ENCODE assay signal across 13 cellular contexts in genomic region chr12:69509308-69509736, GRCh38. TPM values are rescaled to one million over a fixed set of nuclear protein-coding genes. Genes with fewer than 3 reads are reported as not detected.
A peak's percentile ranks its signal among the peaks of the same experiment; 100 is the strongest.
DNase-seq lines count a peak whose midpoint lies in the region; ATAC-seq and TF ChIP-seq lines count a peak whose summit lies in the region.
"Had no signal": no experiment of that assay in that cellular context is flagged by ENCODE, and none has a peak within 500 bp of the region (broad histone marks: within the 10 kb centered on the region; RNA-seq: fewer than 3 reads in every experiment).

No MANE protein-coding gene starts in this region.

- H3K27ac Mint-ChIP-seq in HFFc6 (peak overlapping the region; percentile 69), brain (peak overlapping the region in 4 of 5 experiments; percentile 1 to 36 (median 12))

- intact Hi-C loops in right lobe of liver (cut with DNase I), result no loop called here

- no peak for TF ChIP-seq POLR2A in right lobe of liver (IDR thresholded peaks at IDR 0.05)

- no CpG with 5 or more reads among the region's 1 CpG for WGBS in mesodermal cell (ENCODE audit: insufficient coverage in 2 of 2), 2 experiments
- 100% methylated on average over 1 of the region's 1 CpG for WGBS in right lobe of liver (ENCODE audit: insufficient coverage, low coverage, low lambda C conversion rate, missing lambda C conversion rate)

- H3K4me1 Mint-ChIP-seq in HFFc6 (ENCODE audit: low read depth) (peaks cover 83% of the 10 kb centered on the region), brain (peaks cover 82% of the 10 kb centered on the region)

- H3K27ac ChIP-seq in mesodermal cell (ENCODE audit: low read depth, low read length, severe bottlenecking) (peak overlapping the region; percentile 11), right lobe of liver (no peak overlapping the region)
- H3K27ac ChIP-seq: SJCRH30 had no signal

- H3K27me3 Mint-ChIP-seq in HFFc6 (ENCODE audit: insufficient read depth) (no peaks in the 10 kb centered on the region; the same call in 1 of the 2 replicates), brain (no peaks in the 10 kb centered on the region)

- H3K36me3 ChIP-seq in mesodermal cell (ENCODE audit: control insufficient read depth, insufficient read depth, low read length) (no peaks in the 10 kb centered on the region), right lobe of liver (no peaks in the 10 kb centered on the region)
- H3K36me3 ChIP-seq: heart right ventricle, SJCRH30 had no signal

- no peaks in the 10 kb centered on the region for H3K9me3 ChIP-seq in mesodermal cell (ENCODE audit: control insufficient read depth, low read length)
- H3K9me3 ChIP-seq in right lobe of liver, result no peaks in the 10 kb centered on the region
- H3K9me3 ChIP-seq: heart right ventricle, SJCRH30 had no signal

- H3K9me3 Mint-ChIP-seq in HFFc6, result no peaks in the 10 kb centered on the region
- H3K9me3 Mint-ChIP-seq in brain, result no peaks in the 10 kb centered on the region

- DNase-seq in EH (ENCODE audit: low read depth) (peak; percentile 75), HFFc6 (peak; percentile 20), right lobe of liver (no peak)
- DNase-seq: activated CD8-positive, alpha-beta memory T cell treated with anti-CD3 and anti-CD28 coated beads for 24 hours; activated gamma-delta T cell treated with Interleukin-2 at 50 U/mL for 16 hours; heart right ventricle; left cardiac atrium; SJCRH30; stimulated activated CD4-positive, alpha-beta T cell treated with anti-CD3 and anti-CD28 coated beads, Interleukin-4, amount 100 ng/mL, for 1 hour had no signal

- H3K27me3 ChIP-seq in right lobe of liver, result no peaks in the 10 kb centered on the region
- H3K27me3 ChIP-seq: heart right ventricle, SJCRH30 had no signal

- 0 out of 2 replicates have a peak, but pooled peaks cover 4% of the 10 kb centered on the region for H3K36me3 Mint-ChIP-seq in HFFc6 (ENCODE audit: low read depth)
- peaks cover 15% of the 10 kb centered on the region for H3K36me3 Mint-ChIP-seq in brain

- ATAC-seq in HG02884 (IDR thresholded peaks at IDR 0.05; ENCODE audit: unreplicated experiment) (no peak), GM21619 (IDR thresholded peaks at IDR 0.05; ENCODE audit: unreplicated experiment) (no peak), right lobe of liver (no peak)
- ATAC-seq: heart right ventricle, left cardiac atrium had no signal

- TF ChIP-seq CTCF in HFFc6 (IDR thresholded peaks at IDR 0.05) (no peak), brain (conservative IDR thresholded peaks at IDR 0.05) (no peak), right lobe of liver (IDR thresholded peaks at IDR 0.05) (no peak)

- no peak overlapping the region for H3K4me3 ChIP-seq in mesodermal cell (ENCODE audit: extremely low read depth, insufficient read depth, low read length, poor library complexity, severe bottlenecking)
- no peak overlapping the region for H3K4me3 ChIP-seq in right lobe of liver
- H3K4me3 ChIP-seq: heart right ventricle, SJCRH30 had no signal

- H3K4me1 ChIP-seq in mesodermal cell (ENCODE audit: control insufficient read depth, insufficient read depth, low read length, poor library complexity, severe bottlenecking) (peaks cover 36% of the 10 kb centered on the region), right lobe of liver (peaks cover 0 to 18% (median 2%) of the 10 kb centered on the region in 4 donors)

- H3K4me3 Mint-ChIP-seq in HFFc6 (peak overlapping the region; percentile 51), brain (peak overlapping the region in 1 of 5 experiments; percentile 15)

RNA-seq across cellular contexts. Expression of gene FRS2, which starts 39.1 kb away (rescaled TPM):
- 10 to 100 TPM; 26.5 to 35.8 (median 31.1) TPM for total RNA-seq in HFFc6 (2021; fragmentation: NEBNext Ultra II Directional; extraction: Animal tissue kit (Norgen Biotek cat#: 25700))
- 8.3 TPM for polyA plus RNA-seq in brain (ENCODE audit: insufficient read depth, low read depth, low replicate concordance)
- polyA plus RNA-seq in mesodermal cell (2013, experiment 1 of 2), result 22.0 TPM
- 22.2 TPM for polyA plus RNA-seq in mesodermal cell (2013, experiment 2 of 2)
- total RNA-seq in right lobe of liver, result 10 to 100 TPM; 13.8 to 27.8 (median 15.8) TPM

Comparison
In these comparisons a context has a peak if more than half of its experiments do, and no peak if none do; other contexts are left out.
1. DNase-seq: peak in EH (single experiment) and HFFc6 (single experiment); none in right lobe of liver (0 of 3).